1 cellular context compared by ENCODE assay signal in the genomic region with DNA sequence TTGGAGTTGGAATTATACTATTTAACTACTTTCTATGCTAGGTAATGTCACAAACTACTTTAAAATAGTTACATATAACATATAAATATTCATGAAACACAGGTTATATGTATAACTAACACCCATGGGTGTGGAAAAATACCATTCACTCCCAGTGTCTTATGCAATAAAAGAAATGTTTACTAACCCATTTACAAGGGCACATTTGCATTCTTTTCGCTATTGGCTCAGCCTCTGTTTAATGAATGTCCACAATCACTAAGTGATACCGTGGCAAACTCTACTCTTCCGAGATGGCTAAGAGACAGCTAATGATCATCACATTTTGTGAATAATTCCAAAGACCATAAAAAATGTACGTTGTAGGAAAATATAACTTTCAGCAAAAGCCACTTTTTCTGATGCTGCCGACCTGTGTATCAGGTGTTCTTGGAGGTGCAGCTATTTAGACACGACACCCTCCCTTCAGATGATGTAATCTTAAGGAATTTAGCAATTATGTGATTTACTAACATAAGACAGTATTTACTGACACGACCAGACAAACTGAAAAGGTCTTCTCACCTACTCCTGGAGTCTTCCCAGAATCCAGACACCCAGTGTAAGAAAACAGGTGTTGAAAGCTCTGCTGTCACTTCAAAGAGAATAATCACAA.
TF ChIP-seq lines count a peak whose summit lies in the region.

No MANE protein-coding gene starts in this region.

TF ChIP-seq in HEK293, 187 proteins besides CTCF, POLR2A, EP300 and RAD21 (continued from another document):
- TF ChIP-seq ZNF211 (tag by site-specific recombination; IDR thresholded peaks at IDR 0.05; ENCODE audit: low read depth) (no peak), ZNF473 (tag by site-specific recombination; IDR thresholded peaks at IDR 0.05) (no peak)
TF ChIP-seq in HEK293: peak in this region for 1.
